In genomic region chr1:114780344-114781226, GRCh38 we compare ENCODE assay signal across 8 cellular contexts.
A peak's percentile ranks its signal among the peaks of the same experiment; 100 is the strongest.
DNase-seq lines count a peak whose midpoint lies in the region; ATAC-seq, FAIRE-seq and TF ChIP-seq lines count a peak whose summit lies in the region.

Gene SIKE1, minus strand, starts transcription at chr1:114780685. Its CDS starts 78 bp downstream, at chr1:114780607.

- peak within 1 kb of the TSS; percentile 26; the same call in 1 of the 2 replicates for H3K27ac ChIP-seq in OCI-LY3 (ENCODE audit: low read length)

- no peaks in the 10 kb centered on the region for H3K9me3 ChIP-seq in OCI-LY3 (ENCODE audit: insufficient read depth, low read length)

- TF ChIP-seq CTCF in D721Med (IDR thresholded peaks at IDR 0.05; ENCODE audit: insufficient read depth, missing control alignments) (no peak), OCI-LY3 (IDR thresholded peaks at IDR 0.05; ENCODE audit: low read depth, low read length) (no peak)

- peak within 1 kb of the TSS; percentile 75 for H3K4me2 ChIP-seq in OCI-LY3 (ENCODE audit: low read length)

- no peaks in the 10 kb centered on the region for H3K27me3 ChIP-seq in OCI-LY3 (ENCODE audit: low read depth, low read length)

- H3K4me3 ChIP-seq in OCI-LY3 (ENCODE audit: low read length), result peak within 1 kb of the TSS; percentile 89

- H3K9ac ChIP-seq in OCI-LY3 (ENCODE audit: low read length), result peak within 1 kb of the TSS; percentile 71

- peaks cover 4% of the 10 kb centered on the region; the same call in 1 of the 2 replicates for H3K4me1 ChIP-seq in OCI-LY3 (ENCODE audit: low read length)

- H4K20me1 ChIP-seq in OCI-LY3 (ENCODE audit: insufficient read depth, low read length), result no peaks in the 10 kb centered on the region

- FAIRE-seq in D721Med (lab: Jason Lieb, UNC), result no peak

- peak; percentile 99 for ATAC-seq in GM21526 (IDR thresholded peaks at IDR 0.05; ENCODE audit: low FRiP score, unreplicated experiment)

- H3K36me3 ChIP-seq in OCI-LY3 (replicated peaks; ENCODE audit: low read depth, low read length), result peaks cover 12% of the 10 kb centered on the region

- DNase-seq in D721Med (ENCODE audit: insufficient read length, low spot score) (peak; percentile 58), HuH-7.5 (ENCODE audit: low spot score) (peak; percentile 91), activated T-cell treated with anti-CD3 and anti-CD28 coated beads for 1 hour (ENCODE audit: low read depth) (peak; percentile 88), epidermal melanocyte (ENCODE audit: insufficient read length, low spot score) (peak; percentile 65), middle frontal gyrus (ENCODE audit: extremely low spot score, low spot score) (peak; percentile 87)
- DNase-seq in stimulated activated CD8-positive, alpha-beta memory T cell treated with anti-CD3 and anti-CD28 coated beads, Interleukin-2, amount 100 ng/mL, for 48 hours (ENCODE audit: low read depth in 2 of 2), result peak; percentile 89

- H3K79me2 ChIP-seq in OCI-LY3 (ENCODE audit: low read length), result peaks cover 19% of the 10 kb centered on the region

- H2AFZ ChIP-seq in OCI-LY3 (ENCODE audit: low read depth, low read length), result peak within 1 kb of the TSS; percentile 79

Comparison
In these comparisons a context has a peak if more than half of its experiments do, and no peak if none do; other contexts are left out.
1. Peak in every context shown above with its lines: DNase-seq, ATAC-seq, H3K4me3 ChIP-seq and H3K27ac ChIP-seq.